ENCODE assay signal across 9 cellular contexts in genomic region chr9:127185931-127186781, GRCh38.
DNase-seq lines count a peak whose midpoint lies in the region; ATAC-seq and TF ChIP-seq lines count a peak whose summit lies in the region.
"Had no signal": no experiment of that assay in that cellular context is flagged by ENCODE, and none has a peak within 500 bp of the region (broad histone marks: within the 10 kb centered on the region; RNA-seq: fewer than 3 reads in every experiment).

No MANE protein-coding gene starts in this region.

- H3K9me3 ChIP-seq in parathyroid adenoma (ENCODE audit: control insufficient read depth, low read length), result no peaks in the 10 kb centered on the region

- ATAC-seq in left cardiac atrium (peak; percentile 82 to 85), HG02970 (IDR thresholded peaks at IDR 0.05; ENCODE audit: low FRiP score, unreplicated experiment) (no peak), HG03378 (IDR thresholded peaks at IDR 0.05; ENCODE audit: unreplicated experiment) (no peak), GM21529 (IDR thresholded peaks at IDR 0.05; ENCODE audit: unreplicated experiment) (no peak), HG03280 (IDR thresholded peaks at IDR 0.05; ENCODE audit: unreplicated experiment) (no peak)

- no peaks in the 10 kb centered on the region for H3K36me3 ChIP-seq in parathyroid adenoma (ENCODE audit: control insufficient read depth, insufficient read depth, low read length)

- intact Hi-C loops in left cardiac atrium (cut with DNase I), result loop anchor here (5.0 to 10.0 kb wide), 3 partner anchors 49 to 64 kb away; partner anchors contain the start of gene ANGPTL2 (in 2 of the 2)

- TF ChIP-seq CTCF in parathyroid adenoma (IDR thresholded peaks at IDR 0.05), result no peak

- peak overlapping the region; percentile 61 for H3K27ac ChIP-seq in parathyroid adenoma

- H2AFZ ChIP-seq in parathyroid adenoma, result no peak overlapping the region

- H3K9ac ChIP-seq in parathyroid adenoma, result no peak overlapping the region

- DNase-seq in AG08395 (ENCODE audit: low spot score), result peak; percentile 88
- DNase-seq in anterior cingulate cortex (lab: John Stamatoyannopoulos, UW), result peak in 54 of 58 donors; percentile 17 to 95 (median 70)
- DNase-seq in left cardiac atrium, result peak; percentile 94
- DNase-seq: activated T-cell treated with anti-CD3 and anti-CD28 coated beads, Interleukin-2, amount 50 U/mL, for 1 hour had no signal

- no peaks in the 10 kb centered on the region for H3K79me2 ChIP-seq in parathyroid adenoma

- no peak overlapping the region for H3K4me2 ChIP-seq in parathyroid adenoma (ENCODE audit: low read length)

- H3K4me3 ChIP-seq in parathyroid adenoma (ENCODE audit: low read depth, low read length), result no peak overlapping the region

- no peaks in the 10 kb centered on the region for H3K27me3 ChIP-seq in parathyroid adenoma (ENCODE audit: control insufficient read depth, insufficient read depth, low read length)

- peaks cover 2% of the 10 kb centered on the region for H3K4me1 ChIP-seq in parathyroid adenoma

Comparison
In these comparisons a context has a peak if more than half of its experiments do, and no peak if none do; other contexts are left out.
1. ATAC-seq: peak in left cardiac atrium (2 of 2); none in HG02970 (single experiment), HG03378 (single experiment), GM21529 (single experiment) and HG03280 (single experiment).
2. Peak in every context shown above with its lines, with median percentiles within 50 percentile points of each other: DNase-seq.